Comparison of ENCODE assay signal across 1 cellular context in the genomic region with DNA sequence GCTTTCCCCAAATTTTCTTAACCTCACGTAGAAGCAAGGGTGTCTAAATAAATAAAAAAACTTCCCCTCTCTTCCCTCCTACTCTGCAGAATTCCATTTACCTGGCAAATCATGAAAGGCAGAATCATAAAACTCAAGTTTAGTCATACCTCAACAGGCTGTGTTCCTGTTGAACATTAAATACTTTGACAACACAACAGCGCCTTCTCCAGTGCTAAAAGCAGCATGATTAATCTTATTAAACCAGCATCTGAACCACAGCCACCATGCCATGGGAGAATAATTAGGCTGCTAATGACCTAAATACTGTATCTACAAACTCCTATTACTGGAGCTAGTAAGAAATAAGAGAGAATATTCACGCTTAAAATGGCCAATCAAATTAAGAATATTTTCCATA.
TF ChIP-seq lines count a peak whose summit lies in the region.

No MANE protein-coding gene starts in this region.

TF ChIP-seq in H1, 55 proteins besides CTCF, POLR2A, EP300 and RAD21:
- no peak for TF ChIP-seq YY1 (IDR thresholded peaks at IDR 0.05; ENCODE audit: low read depth, low read length)
- no peak for TF ChIP-seq MAX (IDR thresholded peaks at IDR 0.05)
- no peak for TF ChIP-seq GTF2F1 (IDR thresholded peaks at IDR 0.05; ENCODE audit: borderline replicate concordance, low read depth, low read length)
- no peak for TF ChIP-seq HDAC6 (IDR thresholded peaks at IDR 0.05; ENCODE audit: low read depth, low read length)
- TF ChIP-seq RXRA (IDR thresholded peaks at IDR 0.05; ENCODE audit: insufficient read depth, low read depth, low read length), result no peak
- TF ChIP-seq USF2 (IDR thresholded peaks at IDR 0.05; ENCODE audit: low read length), result no peak
